23 cellular contexts compared by ENCODE assay signal in genomic region chrX:43899878-43900815, GRCh38. TPM values are rescaled to one million over a fixed set of nuclear protein-coding genes. Genes with fewer than 3 reads are reported as not detected.
"Had no signal": no experiment of that assay in that cellular context is flagged by ENCODE, and none has a peak within 500 bp of the region (broad histone marks: within the 10 kb centered on the region; RNA-seq: fewer than 3 reads in every experiment).

No MANE protein-coding gene starts in this region.

- H3K4me3 Mint-ChIP-seq: activated T-helper 17 cell treated with anti-CD3 and anti-CD28 coated beads, Interleukin-2, amount 50 U/mL, for 72 hours; central memory CD8-positive, alpha-beta T cell; mesothelial cell of epicardium; naive thymus-derived CD8-positive, alpha-beta T cell; stimulated activated effector memory CD8-positive, alpha-beta T cell treated with anti-CD3 and anti-CD28 coated beads, Interleukin-12 subunit alpha, Interleukin-12 subunit beta, amount 100 ng/mL, for 72 hours; stimulated activated naive CD8-positive, alpha-beta T cell treated with anti-CD3 and anti-CD28 coated beads, Interleukin-15, amount 100 ng/mL, for 72 hours; T-helper 2 cell treated with Interferon-gamma antibody and Interleukin-4, amounts not matched to agents 5 μg/mL and 100 μg/mL, for 36 hours had no signal

- H3K27me3 ChIP-seq: esophagus squamous epithelium, suprapubic skin, uterus had no signal

- H3K9me3 Mint-ChIP-seq: activated naive CD4-positive, alpha-beta T cell treated with anti-CD3 and anti-CD28 coated beads, Interleukin-2, amount 50 U/mL, for 72 hours; activated T-helper 17 cell treated with anti-CD3 and anti-CD28 coated beads, Interleukin-2, amount 50 U/mL, for 72 hours; central memory CD8-positive, alpha-beta T cell; naive thymus-derived CD8-positive, alpha-beta T cell; stimulated activated effector memory CD8-positive, alpha-beta T cell treated with anti-CD3 and anti-CD28 coated beads, Interleukin-12 subunit alpha, Interleukin-12 subunit beta, amount 100 ng/mL, for 72 hours; stimulated activated naive CD8-positive, alpha-beta T cell treated with anti-CD3 and anti-CD28 coated beads, Interleukin-15, amount 100 ng/mL, for 72 hours; T-helper 2 cell treated with Interferon-gamma antibody and Interleukin-4, amounts not matched to agents 5 μg/mL and 100 μg/mL, for 36 hours had no signal

- H3K36me3 Mint-ChIP-seq: activated naive CD4-positive, alpha-beta T cell treated with anti-CD3 and anti-CD28 coated beads, Interleukin-2, amount 50 U/mL, for 72 hours; mesothelial cell of epicardium; naive thymus-derived CD8-positive, alpha-beta T cell; stimulated activated effector memory CD8-positive, alpha-beta T cell treated with anti-CD3 and anti-CD28 coated beads, Interleukin-12 subunit alpha, Interleukin-12 subunit beta, amount 100 ng/mL, for 72 hours had no signal

- H3K36me3 ChIP-seq: adrenal gland, esophagus squamous epithelium, left ventricle myocardium inferior, suprapubic skin, uterus, WERI-Rb-1 had no signal

- ATAC-seq: activated naive CD4-positive, alpha-beta T cell treated with anti-CD3 and anti-CD28 coated beads, Interleukin-2, amount 50 U/mL, for 72 hours; activated T-helper 17 cell treated with anti-CD3 and anti-CD28 coated beads, Interleukin-2, amount 50 U/mL, for 72 hours; naive thymus-derived CD8-positive, alpha-beta T cell; right cardiac atrium; stimulated activated effector memory CD8-positive, alpha-beta T cell treated with anti-CD3 and anti-CD28 coated beads, Interleukin-12 subunit alpha, Interleukin-12 subunit beta, amount 100 ng/mL, for 72 hours; stimulated activated naive CD8-positive, alpha-beta T cell treated with anti-CD3 and anti-CD28 coated beads, Interleukin-15, amount 100 ng/mL, for 72 hours had no signal

- H3K9me3 ChIP-seq: adrenal gland, esophagus squamous epithelium, left ventricle myocardium inferior, suprapubic skin, uterus had no signal

- DNase-seq: activated CD4-positive, alpha-beta T cell treated with anti-CD3 and anti-CD28 coated beads for 1 hour; activated CD4-positive, alpha-beta T cell treated with anti-CD3 and anti-CD28 coated beads, Interleukin-2, amount 50 U/mL, for 1 hour; activated T-cell treated with anti-CD3 and anti-CD28 coated beads, Interleukin-2, amount 50 U/mL, for 1 hour; adrenal gland; esophagus squamous epithelium; kidney glomerular epithelial cell; left ventricle myocardium inferior; mammary epithelial cell; naive thymus-derived CD8-positive, alpha-beta T cell; right cardiac atrium; stimulated activated CD4-positive, alpha-beta T cell treated with anti-CD3 and anti-CD28 coated beads, Interleukin-2, amount 100 ng/mL, for 24 hours; stimulated activated naive CD8-positive, alpha-beta T cell treated with anti-CD3 and anti-CD28 coated beads, Interleukin-15, amount 100 ng/mL, for 72 hours; uterus; WERI-Rb-1 had no signal

- H3K27ac ChIP-seq: adrenal gland, esophagus squamous epithelium, left ventricle myocardium inferior, skin epidermis, suprapubic skin, uterus, WERI-Rb-1 had no signal

- H3K27me3 Mint-ChIP-seq: central memory CD8-positive, alpha-beta T cell; naive thymus-derived CD8-positive, alpha-beta T cell; progenitor cell of endocrine pancreas; stimulated activated naive CD8-positive, alpha-beta T cell treated with anti-CD3 and anti-CD28 coated beads, Interleukin-15, amount 100 ng/mL, for 72 hours had no signal

- H3K4me1 ChIP-seq: adrenal gland, esophagus squamous epithelium, left ventricle myocardium inferior, suprapubic skin, uterus had no signal

- H3K4me1 Mint-ChIP-seq: activated T-helper 17 cell treated with anti-CD3 and anti-CD28 coated beads, Interleukin-2, amount 50 U/mL, for 72 hours; central memory CD8-positive, alpha-beta T cell; mesothelial cell of epicardium; naive thymus-derived CD8-positive, alpha-beta T cell; stimulated activated effector memory CD8-positive, alpha-beta T cell treated with anti-CD3 and anti-CD28 coated beads, Interleukin-12 subunit alpha, Interleukin-12 subunit beta, amount 100 ng/mL, for 72 hours; stimulated activated naive CD8-positive, alpha-beta T cell treated with anti-CD3 and anti-CD28 coated beads, Interleukin-15, amount 100 ng/mL, for 72 hours had no signal

- H3K4me3 ChIP-seq: adrenal gland, esophagus squamous epithelium, left ventricle myocardium inferior, skin epidermis, suprapubic skin, uterus had no signal

- H3K27ac Mint-ChIP-seq: activated naive CD4-positive, alpha-beta T cell treated with anti-CD3 and anti-CD28 coated beads, Interleukin-2, amount 50 U/mL, for 72 hours; activated T-helper 17 cell treated with anti-CD3 and anti-CD28 coated beads, Interleukin-2, amount 50 U/mL, for 72 hours; mesothelial cell of epicardium; progenitor cell of endocrine pancreas; stimulated activated effector memory CD8-positive, alpha-beta T cell treated with anti-CD3 and anti-CD28 coated beads, Interleukin-12 subunit alpha, Interleukin-12 subunit beta, amount 100 ng/mL, for 72 hours; stimulated activated naive CD8-positive, alpha-beta T cell treated with anti-CD3 and anti-CD28 coated beads, Interleukin-15, amount 100 ng/mL, for 72 hours; T-helper 2 cell treated with Interferon-gamma antibody and Interleukin-4, amounts not matched to agents 5 μg/mL and 100 μg/mL, for 36 hours had no signal

RNA-seq across cellular contexts. Expression of gene MAOB, which starts 17.9 kb away (rescaled TPM):
- total RNA-seq: activated naive CD4-positive, alpha-beta T cell treated with anti-CD3 and anti-CD28 coated beads, Interleukin-2, amount 50 U/mL, for 72 hours; activated T-helper 17 cell treated with anti-CD3 and anti-CD28 coated beads, Interleukin-2, amount 50 U/mL, for 72 hours; naive thymus-derived CD8-positive, alpha-beta T cell had no signal
